In the genomic region with DNA sequence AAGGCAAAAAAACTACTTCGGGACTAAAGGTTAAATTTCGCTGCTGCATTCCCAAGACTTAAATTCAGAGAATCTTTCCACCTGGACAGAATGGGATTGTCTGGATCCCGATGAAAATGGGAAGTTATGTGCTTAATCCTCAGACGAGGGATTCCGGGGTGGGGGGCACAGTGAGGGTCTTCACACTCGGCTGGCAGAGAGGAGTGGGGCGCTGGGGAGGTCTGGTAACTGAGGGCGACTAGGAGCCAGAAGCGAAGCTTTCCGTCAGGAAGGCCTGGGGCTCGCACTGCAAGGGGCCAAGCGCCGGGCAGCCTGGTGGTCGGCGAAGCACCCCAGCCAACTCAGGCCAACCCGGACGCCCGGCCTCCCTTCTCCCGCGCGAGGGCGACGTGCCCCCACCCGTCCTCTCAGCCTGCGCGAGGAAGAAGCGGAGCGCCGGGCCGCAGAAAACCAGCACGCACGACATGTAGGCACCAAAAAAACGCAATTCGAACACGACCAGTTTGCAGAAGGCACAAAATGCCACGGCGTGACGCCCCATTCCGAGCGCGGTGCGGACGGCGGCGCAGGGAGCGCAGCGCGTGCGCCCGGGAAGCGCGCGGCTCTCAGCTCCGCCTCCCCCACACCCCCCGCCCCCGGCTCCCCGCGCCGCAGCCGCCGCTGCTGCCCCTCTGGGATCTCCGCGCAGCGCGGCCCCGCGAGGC, we compare ENCODE assay signal across 8 cellular contexts.
DNase-seq lines count a peak whose midpoint lies in the region; ATAC-seq and TF ChIP-seq lines count a peak whose summit lies in the region.

No MANE protein-coding gene starts in this region.

- H3K27me3 ChIP-seq in neutrophil, result no peaks in the 10 kb centered on the region

- DNase-seq in activated CD4-positive, alpha-beta T cell treated with anti-CD3 and anti-CD28 coated beads, Interleukin-2, amount 10 ng/mL, durations not matched to agents 24 days and 14 days, result no peak
- no peak for DNase-seq in activated CD4-positive, alpha-beta T cell treated with anti-CD3 and anti-CD28 coated beads for 1 hour
- DNase-seq in HuH-7 (ENCODE audit: low spot score) (peak; percentile 36), foreskin fibroblast (no peak), NCI-H446 treated with DMSO at 0.1 percent for 48 hours (lab: John Stamatoyannopoulos, UW) (no peak)
- DNase-seq in activated CD8-positive, alpha-beta memory T cell treated with anti-CD3 and anti-CD28 coated beads, Interleukin-2, amount 10 ng/mL, durations not matched to agents 7 days and 5 days, result peak; percentile 85

- intact Hi-C loops in activated CD4-positive, alpha-beta T cell treated with anti-CD3 and anti-CD28 coated beads, Interleukin-2, amount 10 ng/mL, durations not matched to agents 24 days and 14 days (cut with micrococcal nuclease), result loop anchor here (1.0 to 10.0 kb wide), 7 partner anchors 19 to 1200 kb away; no protein-coding TSS in a partner anchor

- peak; percentile 8 for TF ChIP-seq CTCF in foreskin fibroblast (IDR thresholded peaks at IDR 0.05; ENCODE audit: low read depth, low read length)
- TF ChIP-seq CTCF in neutrophil (IDR thresholded peaks at IDR 0.05), result no peak

- peak overlapping the region; percentile 94 for H3K27ac ChIP-seq in neutrophil

- H3K4me3 ChIP-seq in foreskin fibroblast (ENCODE audit: low read depth in 1 of 2, low read length in 2 of 2) (peak overlapping the region; percentile 56 to 71), neutrophil (ENCODE audit: low read depth in 1 of 2, low read length in 1 of 2) (peak overlapping the region; percentile 69 to 85)

- peak overlapping the region; percentile 99 for H3K27ac Mint-ChIP-seq in activated CD4-positive, alpha-beta T cell treated with anti-CD3 and anti-CD28 coated beads, Interleukin-2, amount 10 ng/mL, durations not matched to agents 24 days and 14 days
- H3K27ac Mint-ChIP-seq in activated CD8-positive, alpha-beta memory T cell treated with anti-CD3 and anti-CD28 coated beads, Interleukin-2, amount 10 ng/mL, durations not matched to agents 7 days and 5 days, result peak overlapping the region; percentile 93

- H3K36me3 ChIP-seq in neutrophil, result no peaks in the 10 kb centered on the region

- peaks cover 46% of the 10 kb centered on the region for H3K4me1 Mint-ChIP-seq in activated CD4-positive, alpha-beta T cell treated with anti-CD3 and anti-CD28 coated beads, Interleukin-2, amount 10 ng/mL, durations not matched to agents 24 days and 14 days
- H3K4me1 Mint-ChIP-seq in activated CD8-positive, alpha-beta memory T cell treated with anti-CD3 and anti-CD28 coated beads, Interleukin-2, amount 10 ng/mL, durations not matched to agents 7 days and 5 days, result peaks cover 41% of the 10 kb centered on the region

- peaks cover 25 to 30% of the 10 kb centered on the region in 2 experiments for H3K4me1 ChIP-seq in neutrophil (ENCODE audit: control insufficient read depth in 1 of 2, insufficient read depth in 1 of 2, low read depth in 1 of 2, low read length in 1 of 2)

- H3K4me3 Mint-ChIP-seq in activated CD4-positive, alpha-beta T cell treated with anti-CD3 and anti-CD28 coated beads, Interleukin-2, amount 10 ng/mL, durations not matched to agents 24 days and 14 days, result peak overlapping the region; percentile 95
- peak overlapping the region; percentile 90 for H3K4me3 Mint-ChIP-seq in activated CD8-positive, alpha-beta memory T cell treated with anti-CD3 and anti-CD28 coated beads, Interleukin-2, amount 10 ng/mL, durations not matched to agents 7 days and 5 days

- peaks cover 6% of the 10 kb centered on the region for H3K27me3 Mint-ChIP-seq in activated CD4-positive, alpha-beta T cell treated with anti-CD3 and anti-CD28 coated beads, Interleukin-2, amount 10 ng/mL, durations not matched to agents 24 days and 14 days
- no peaks in the 10 kb centered on the region for H3K27me3 Mint-ChIP-seq in activated CD8-positive, alpha-beta memory T cell treated with anti-CD3 and anti-CD28 coated beads, Interleukin-2, amount 10 ng/mL, durations not matched to agents 7 days and 5 days

- H3K9me3 ChIP-seq in neutrophil, result no peaks in the 10 kb centered on the region

- ATAC-seq in GM21619 (IDR thresholded peaks at IDR 0.05; ENCODE audit: unreplicated experiment), result peak; percentile 67
- ATAC-seq in activated CD8-positive, alpha-beta memory T cell treated with anti-CD3 and anti-CD28 coated beads, Interleukin-2, amount 10 ng/mL, durations not matched to agents 7 days and 5 days, result no peak

- peaks cover 3% of the 10 kb centered on the region for H3K9me3 Mint-ChIP-seq in activated CD4-positive, alpha-beta T cell treated with anti-CD3 and anti-CD28 coated beads, Interleukin-2, amount 10 ng/mL, durations not matched to agents 24 days and 14 days
- H3K9me3 Mint-ChIP-seq in activated CD8-positive, alpha-beta memory T cell treated with anti-CD3 and anti-CD28 coated beads, Interleukin-2, amount 10 ng/mL, durations not matched to agents 7 days and 5 days (ENCODE audit: low read depth), result peaks cover 2% of the 10 kb centered on the region

- peaks cover 22% of the 10 kb centered on the region for H3K36me3 Mint-ChIP-seq in activated CD4-positive, alpha-beta T cell treated with anti-CD3 and anti-CD28 coated beads, Interleukin-2, amount 10 ng/mL, durations not matched to agents 24 days and 14 days (ENCODE audit: low read depth)
- peaks cover 24% of the 10 kb centered on the region for H3K36me3 Mint-ChIP-seq in activated CD8-positive, alpha-beta memory T cell treated with anti-CD3 and anti-CD28 coated beads, Interleukin-2, amount 10 ng/mL, durations not matched to agents 7 days and 5 days

- CTCF ChIA-PET in activated CD8-positive, alpha-beta memory T cell treated with anti-CD3 and anti-CD28 coated beads, Interleukin-2, amount 10 ng/mL, durations not matched to agents 7 days and 5 days (lab: Charles Lee), result interaction anchor here (0.6 to 1.7 kb wide), 5 partner anchors 19 to 188 kb away, joined by 3 to 7 read pairs (median 6); partner anchors contain the start of gene ZEB2

Comparison
In these comparisons a context has a peak if more than half of its experiments do, and no peak if none do; other contexts are left out.
1. DNase-seq: peak in HuH-7 (single experiment) and activated CD8-positive, alpha-beta memory T cell treated with anti-CD3 and anti-CD28 coated beads, Interleukin-2, amount 10 ng/mL, durations not matched to agents 7 days and 5 days (single experiment); none in activated CD4-positive, alpha-beta T cell treated with anti-CD3 and anti-CD28 coated beads, Interleukin-2, amount 10 ng/mL, durations not matched to agents 24 days and 14 days (single experiment), activated CD4-positive, alpha-beta T cell treated with anti-CD3 and anti-CD28 coated beads for 1 hour (single experiment), foreskin fibroblast (0 of 2) and NCI-H446 treated with DMSO at 0.1 percent for 48 hours (single experiment).